Comparison of ENCODE assay signal across 15 cellular contexts in the genomic region with DNA sequence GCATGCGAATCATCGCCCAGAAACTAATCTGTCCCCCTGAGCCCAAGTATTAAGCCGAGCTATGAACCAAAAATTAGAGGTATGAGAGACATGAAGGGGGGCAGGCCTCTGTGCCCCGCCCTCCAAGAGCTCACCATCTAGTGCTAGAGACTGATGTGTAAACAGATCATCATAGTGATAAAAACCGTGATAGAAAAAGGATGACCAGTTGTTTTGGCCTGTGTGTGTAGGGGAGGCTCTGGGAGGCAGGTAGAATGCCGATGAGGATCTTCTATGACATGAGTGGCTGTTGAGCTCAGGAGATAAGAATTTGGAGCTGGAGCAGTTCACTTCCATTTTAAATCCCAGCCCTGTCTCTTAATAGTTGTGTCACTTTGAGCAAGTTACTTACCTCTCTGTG.
"Had no signal": no experiment of that assay in that cellular context is flagged by ENCODE, and none has a peak within 500 bp of the region (broad histone marks: within the 10 kb centered on the region; RNA-seq: fewer than 3 reads in every experiment).

No MANE protein-coding gene starts in this region.

- H3K36me3 ChIP-seq: gastroesophageal sphincter, right lobe of liver, suprapubic skin, upper lobe of left lung had no signal

- H3K27me3 Mint-ChIP-seq: activated B cell treated with CpG ODN at 0.5 μM for 24 hours, naive B cell, T-cell had no signal

- H3K36me3 Mint-ChIP-seq: naive B cell had no signal

- H3K4me1 Mint-ChIP-seq: activated B cell treated with CpG ODN at 0.5 μM for 24 hours, naive B cell, T-cell had no signal

- ATAC-seq: gastroesophageal sphincter, right lobe of liver, T-cell had no signal

- DNase-seq: activated B cell treated with CpG ODN at 0.5 μM for 24 hours; activated CD4-positive, alpha-beta T cell treated with anti-CD3 and anti-CD28 coated beads, Interleukin-2, amount 50 U/mL, for 1 hour; activated naive CD4-positive, alpha-beta T cell treated with anti-CD3 and anti-CD28 coated beads, Interleukin-2, amount 50 U/mL, for 16 hours; amygdala; cerebellar nuclear complex; naive B cell; occipital lobe; psoas muscle; right lobe of liver; stimulated activated CD4-positive, alpha-beta T cell treated with anti-CD3 and anti-CD28 coated beads, Interleukin-12 subunit alpha, Interleukin-12 subunit beta, amount 100 ng/mL, for 4 hours; stimulated activated naive CD4-positive, alpha-beta T cell treated with Interleukin-2 at 50 U/mL for 16 hours; T-cell; upper lobe of left lung had no signal

- H3K27me3 ChIP-seq: gastroesophageal sphincter, right lobe of liver, suprapubic skin, upper lobe of left lung had no signal

- H3K27ac ChIP-seq: psoas muscle, right lobe of liver, suprapubic skin had no signal

- H3K4me3 ChIP-seq: gastroesophageal sphincter, psoas muscle, right lobe of liver, suprapubic skin, upper lobe of left lung had no signal

- H3K4me3 Mint-ChIP-seq: activated B cell treated with CpG ODN at 0.5 μM for 24 hours, T-cell had no signal

- H3K9me3 Mint-ChIP-seq: activated B cell treated with CpG ODN at 0.5 μM for 24 hours, naive B cell, T-cell had no signal

- H3K9me3 ChIP-seq: gastroesophageal sphincter, psoas muscle, right lobe of liver, suprapubic skin, upper lobe of left lung had no signal

- H3K27ac Mint-ChIP-seq: activated B cell treated with CpG ODN at 0.5 μM for 24 hours, naive B cell, T-cell had no signal
